Comparison of ENCODE assay signal across 8 cellular contexts in the genomic region with DNA sequence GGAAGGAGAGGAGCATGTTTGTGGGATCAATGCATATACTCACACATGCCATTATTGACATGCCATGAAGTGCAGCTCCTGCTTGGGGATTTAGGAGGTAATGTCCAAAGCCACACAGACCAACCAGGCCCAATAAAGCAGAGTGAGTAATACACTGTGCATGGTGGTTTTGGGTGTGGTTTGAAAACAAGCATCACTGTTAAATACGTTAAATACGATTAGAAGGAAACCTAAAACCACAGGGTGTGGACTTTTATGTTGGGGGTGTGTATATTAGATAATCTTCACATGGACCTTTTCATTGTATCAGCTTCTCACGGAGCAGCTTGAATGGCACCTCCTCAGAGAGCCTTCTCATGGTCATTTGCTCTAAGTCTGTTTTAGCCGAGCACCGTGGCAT. TPM values are rescaled to one million over a fixed set of nuclear protein-coding genes. Genes with fewer than 3 reads are reported as not detected.
A peak's percentile ranks its signal among the peaks of the same experiment; 100 is the strongest.
DNase-seq lines count a peak whose midpoint lies in the region; ATAC-seq and TF ChIP-seq lines count a peak whose summit lies in the region.

No MANE protein-coding gene starts in this region.

- ATAC-seq in HG03103 (IDR thresholded peaks at IDR 0.05; ENCODE audit: low read depth, unreplicated experiment): peak; percentile 46

- H3K4me1 Mint-ChIP-seq in progenitor cell of endocrine pancreas (ENCODE audit: low read depth): peaks cover 3% of the 10 kb centered on the region

- no peak overlapping the region for H3K27ac Mint-ChIP-seq in progenitor cell of endocrine pancreas

- no peaks in the 10 kb centered on the region for H3K36me3 Mint-ChIP-seq in progenitor cell of endocrine pancreas (ENCODE audit: insufficient read depth)

- no peak overlapping the region for H3K4me3 Mint-ChIP-seq in progenitor cell of endocrine pancreas (ENCODE audit: low read depth)

- intact Hi-C loops in cardiac septum (cut with DNase I): no loop called here

- no peak overlapping the region for H3K4me3 ChIP-seq in fibroblast of mammary gland (ENCODE audit: control insufficient read depth, low read depth, low read length)

- DNase-seq in AG20443 (ENCODE audit: low spot score) (peak; percentile 81), T-helper 9 cell (peak; percentile 36), fibroblast of mammary gland (ENCODE audit: low read depth) (peak; percentile 91), GM10266 (ENCODE audit: extremely low spot score) (no peak), progenitor cell of endocrine pancreas (ENCODE audit: low spot score, unreplicated experiment) (no peak), cardiac septum (ENCODE audit: low spot score) (no peak), DMS79 (lab: John Stamatoyannopoulos, UW) (no peak)

- H3K27me3 Mint-ChIP-seq in progenitor cell of endocrine pancreas: peaks cover 3% of the 10 kb centered on the region

- H3K9me3 Mint-ChIP-seq in progenitor cell of endocrine pancreas (ENCODE audit: low read depth): no peaks in the 10 kb centered on the region

- no peak for TF ChIP-seq CTCF in fibroblast of mammary gland (conservative IDR thresholded peaks at IDR 0.05; ENCODE audit: control insufficient read depth, insufficient read depth, low read depth, low read length)
- TF ChIP-seq CTCF in GM10266 (IDR thresholded peaks at IDR 0.05; ENCODE audit: control insufficient read depth, insufficient read depth, low read depth, missing control alignments): no peak
- no peak for TF ChIP-seq CTCF in progenitor cell of endocrine pancreas (IDR thresholded peaks at IDR 0.05; ENCODE audit: unreplicated experiment)

RNA-seq across cellular contexts. Expression of a gene that starts 10.4 kb away (rescaled TPM):
- total RNA-seq in progenitor cell of endocrine pancreas (127 and 129 TPM in 2 replicates), cardiac septum (133 TPM)

RNA-seq across cellular contexts. Expression of a gene that starts 12.9 kb away (rescaled TPM):
- total RNA-seq in progenitor cell of endocrine pancreas: 44.6 and 48.5 TPM in 2 replicates
- total RNA-seq in cardiac septum: 22.2 TPM

Comparison
In these comparisons a context has a peak if more than half of its experiments do, and no peak if none do; other contexts are left out.
1. DNase-seq: peak in AG20443 (single experiment), T-helper 9 cell (single experiment) and fibroblast of mammary gland (single experiment); none in GM10266 (single experiment), progenitor cell of endocrine pancreas (single experiment), cardiac septum (single experiment) and DMS79 (single experiment).